8 cellular contexts compared by ENCODE assay signal in genomic region chr1:68497358-68497698, GRCh38. TPM values are rescaled to one million over a fixed set of nuclear protein-coding genes. Genes with fewer than 3 reads are reported as not detected.
A peak's percentile ranks its signal among the peaks of the same experiment; 100 is the strongest.
DNase-seq lines count a peak whose midpoint lies in the region; ATAC-seq, FAIRE-seq and TF ChIP-seq lines count a peak whose summit lies in the region.

No MANE protein-coding gene starts in this region.

- no peak overlapping the region for H3K27ac ChIP-seq in HepG2 (ENCODE audit: extremely low read length, insufficient read depth, low read length)
- H3K27ac ChIP-seq in upper lobe of right lung, result no peak overlapping the region

- ATAC-seq in GM18867 (IDR thresholded peaks at IDR 0.05; ENCODE audit: unreplicated experiment) (peak; percentile 2), HG02885 (IDR thresholded peaks at IDR 0.05; ENCODE audit: poor library complexity, unreplicated experiment) (peak; percentile 21), HepG2 (peak; percentile 26), upper lobe of right lung (no peak)
- no peak for ATAC-seq in activated CD8-positive, alpha-beta T cell treated with anti-CD3 and anti-CD28 coated beads, Interleukin-2, amount 10 ng/mL, durations not matched to agents 7 days and 5 days

- TF ChIP-seq RAD21 in HepG2 (CRISPR knock-in tag; IDR thresholded peaks at IDR 0.05), result no peak

- H3K9me3 ChIP-seq in HepG2 (ENCODE audit: low read length), result no peaks in the 10 kb centered on the region
- H3K9me3 ChIP-seq in upper lobe of right lung, result no peaks in the 10 kb centered on the region

- TF ChIP-seq POLR2A in HepG2 (IDR thresholded peaks at IDR 0.05; ENCODE audit: insufficient read depth in 1 of 2, low read depth in 2 of 2, low read length in 2 of 2), result no peak

- intact Hi-C loops in HepG2 (cut with micrococcal nuclease; ENCODE audit: unreplicated experiment), result no loop called here
- intact Hi-C loops in upper lobe of right lung (cut with DNase I), result no loop called here

- H3K9me3 Mint-ChIP-seq in activated CD8-positive, alpha-beta T cell treated with anti-CD3 and anti-CD28 coated beads, Interleukin-2, amount 10 ng/mL, durations not matched to agents 7 days and 5 days (ENCODE audit: insufficient read depth), result no peaks in the 10 kb centered on the region

- 0% methylated on average over 3 of the region's 3 CpGs for WGBS in HepG2 (ENCODE audit: low lambda C conversion rate)

- POLR2A ChIA-PET in activated CD8-positive, alpha-beta T cell treated with anti-CD3 and anti-CD28 coated beads, Interleukin-2, amount 10 ng/mL, durations not matched to agents 7 days and 5 days (lab: Charles Lee), result interaction anchor here (0.5 kb wide), 1 partner anchor 1462 kb away, joined by 3 read pairs; no protein-coding TSS in a partner anchor
- POLR2A ChIA-PET in HepG2 (lab: Yijun Ruan, JAX), result no interaction called here

- CTCF ChIA-PET in activated CD8-positive, alpha-beta T cell treated with anti-CD3 and anti-CD28 coated beads, Interleukin-2, amount 10 ng/mL, durations not matched to agents 7 days and 5 days (lab: Charles Lee), result interaction anchor here (1.4 kb wide), 1 partner anchor 55 kb away, joined by 3 read pairs; no protein-coding TSS in a partner anchor
- CTCF ChIA-PET in HepG2 (lab: Yijun Ruan, JAX; ENCODE audit: low intra/inter-chr PET ratio, low total read pairs), result no interaction called here

- H2AFZ ChIP-seq in HepG2 (ENCODE audit: low read length), result peak overlapping the region; percentile 91

- H3K4me1 Mint-ChIP-seq in activated CD8-positive, alpha-beta T cell treated with anti-CD3 and anti-CD28 coated beads, Interleukin-2, amount 10 ng/mL, durations not matched to agents 7 days and 5 days (ENCODE audit: low read depth), result peaks cover 30% of the 10 kb centered on the region

- no peak for TF ChIP-seq EP300 in HepG2 (IDR thresholded peaks at IDR 0.05; ENCODE audit: low read depth in 2 of 2, low read length in 2 of 2)
- no peak for TF ChIP-seq EP300 in HepG2 (CRISPR knock-in tag; IDR thresholded peaks at IDR 0.05; ENCODE audit: borderline replicate concordance)

- peak overlapping the region; percentile 83; the same call in 1 of the 2 replicates for H3K9ac ChIP-seq in HepG2 (ENCODE audit: insufficient read depth, low read depth, low read length)

- no peaks in the 10 kb centered on the region for H4K20me1 ChIP-seq in HepG2 (ENCODE audit: insufficient read depth, low read length)

- H3K4me3 ChIP-seq in HepG2 (replicated peaks in 1 of 3; ENCODE audit: insufficient read depth in 1 of 3, low read depth in 2 of 3, low read length in 3 of 3) (peak overlapping the region; percentile 73 to 98 (median 90)), upper lobe of right lung (peak overlapping the region; percentile 74)

- no peak for FAIRE-seq in HepG2 (lab: Jason Lieb, UNC)

- peaks cover 37% of the 10 kb centered on the region for H3K27me3 Mint-ChIP-seq in activated CD8-positive, alpha-beta T cell treated with anti-CD3 and anti-CD28 coated beads, Interleukin-2, amount 10 ng/mL, durations not matched to agents 7 days and 5 days (ENCODE audit: low read depth)

- peak overlapping the region; percentile 96 for H3K4me3 Mint-ChIP-seq in activated CD8-positive, alpha-beta T cell treated with anti-CD3 and anti-CD28 coated beads, Interleukin-2, amount 10 ng/mL, durations not matched to agents 7 days and 5 days

- TF ChIP-seq CTCF in HepG2 (CRISPR knock-in tag; IDR thresholded peaks at IDR 0.05) (no peak), upper lobe of right lung (IDR thresholded peaks at IDR 0.05) (no peak)

- H3K79me2 ChIP-seq in HepG2 (ENCODE audit: insufficient read depth, low read length), result peaks cover 13% of the 10 kb centered on the region

- peaks cover 21% of the 10 kb centered on the region for H3K4me1 ChIP-seq in HepG2 (ENCODE audit: insufficient read depth, low read length)
- H3K4me1 ChIP-seq in upper lobe of right lung, result peaks cover 13% of the 10 kb centered on the region

- BruUV-seq in HepG2 (replicated peaks; lab: Mats Ljungman, UMichigan), result no TSS peak

- H3K27me3 ChIP-seq in HepG2 (ENCODE audit: control insufficient read depth in 1 of 2, insufficient read depth in 2 of 2, low read length in 2 of 2), result no peaks in the 10 kb centered on the region; a peak in 1 of 5 replicates
- H3K27me3 ChIP-seq in upper lobe of right lung, result no peaks in the 10 kb centered on the region

- peak overlapping the region; percentile 89 for H3K4me2 ChIP-seq in HepG2 (ENCODE audit: low read depth, low read length)

- no peak for DNase-seq in activated CD8-positive, alpha-beta T cell treated with anti-CD3 and anti-CD28 coated beads, Interleukin-2, amount 10 ng/mL, durations not matched to agents 7 days and 5 days
- DNase-seq in HepG2 (ENCODE audit: low spot score) (no peak), upper lobe of right lung (no peak), hepatic stellate cell (ENCODE audit: low spot score) (no peak)
- no peak for DNase-seq in stimulated activated CD4-positive, alpha-beta T cell treated with anti-CD3 and anti-CD28 coated beads, Interleukin-2, amount 100 ng/mL, for 48 hours
- DNase-seq in activated CD4-positive, alpha-beta T cell treated with anti-CD3 and anti-CD28 coated beads, Interleukin-2, amount 50 U/mL, for 48 hours, result no peak

- peak overlapping the region; percentile 92 for H3K27ac Mint-ChIP-seq in activated CD8-positive, alpha-beta T cell treated with anti-CD3 and anti-CD28 coated beads, Interleukin-2, amount 10 ng/mL, durations not matched to agents 7 days and 5 days

- H3K36me3 Mint-ChIP-seq in activated CD8-positive, alpha-beta T cell treated with anti-CD3 and anti-CD28 coated beads, Interleukin-2, amount 10 ng/mL, durations not matched to agents 7 days and 5 days (ENCODE audit: low read depth), result peaks cover 23% of the 10 kb centered on the region

- in situ Hi-C loops in HepG2 (cut with HindIII; ENCODE audit: extremely low pct_ligation_motif_present, low pct_unique_long_range_greater_than_20kb), result no loop called here

- H3K36me3 ChIP-seq in HepG2 (replicated peaks in 1 of 2; ENCODE audit: control insufficient read depth in 1 of 2, insufficient read depth in 2 of 2, low read length in 2 of 2), result no peaks in the 10 kb centered on the region
- no peaks in the 10 kb centered on the region for H3K36me3 ChIP-seq in upper lobe of right lung

TF ChIP-seq in HepG2, 621 proteins besides CTCF, POLR2A, EP300 and RAD21 (continues in another document):
- TF ChIP-seq RBFOX2 (IDR thresholded peaks at IDR 0.05; ENCODE audit: low read depth, low read length) (no peak), IKZF1 (IDR thresholded peaks at IDR 0.05) (no peak), ZNF788 (CRISPR knock-in tag; IDR thresholded peaks at IDR 0.05; ENCODE audit: borderline replicate concordance) (no peak)

RNA-seq across cellular contexts. Expression of gene DEPDC1, which starts 0.4 kb away (rescaled TPM):
- total RNA-seq in activated CD8-positive, alpha-beta T cell treated with anti-CD3 and anti-CD28 coated beads, Interleukin-2, amount 10 ng/mL, durations not matched to agents 7 days and 5 days, result 10 to 100 TPM; 25.3 to 28.7 TPM
- total RNA-seq in HepG2 (2016; rRNA removed; fragmentation: Illumina TruSeq; extraction: Trizol) (20.2 and 28.0 TPM in 2 replicates), upper lobe of right lung (0.17 TPM)
- total RNA-seq in HepG2 (2016; cell fraction: cytosol; rRNA removed; fragmentation: Illumina TruSeq; extraction: Trizol; ENCODE audit: low read depth), result 3.0 and 4.2 TPM in 2 replicates
- 17.6 and 29.6 TPM in 2 replicates for total RNA-seq in HepG2 (2016; cell fraction: insoluble cytoplasmic fraction; rRNA removed; fragmentation: Illumina TruSeq; extraction: Trizol)
- 11.6 and 13.8 TPM in 2 replicates for total RNA-seq in HepG2 (2016; cell fraction: membrane; rRNA removed; fragmentation: Illumina TruSeq; extraction: Trizol)
- total RNA-seq in HepG2 (2016; cell fraction: nucleus; rRNA removed; fragmentation: Illumina TruSeq; extraction: Trizol), result 15.2 and 17.5 TPM in 2 replicates
- polyA plus RNA-seq in HepG2 (2011; rRNA removed), result 3.0 and 7.0 TPM in 2 replicates
- polyA plus RNA-seq in HepG2 (2011; cell fraction: cytosol; rRNA removed), result 1.8 and 1.9 TPM in 2 replicates
- polyA plus RNA-seq in HepG2 (2011; cell fraction: nucleus; rRNA removed), result 3.5 and 4.3 TPM in 2 replicates
- 3.5 and 8.4 TPM in 2 replicates for polyA plus RNA-seq in HepG2 (2012)
- polyA plus RNA-seq in HepG2 (2016; cell fraction: cytosol; fragmentation: Illumina TruSeq; extraction: Trizol; ENCODE audit: low read depth), result 2.3 and 2.5 TPM in 2 replicates
- 19.7 and 24.5 TPM in 2 replicates for polyA plus RNA-seq in HepG2 (2016; cell fraction: insoluble cytoplasmic fraction; fragmentation: Illumina TruSeq; extraction: Trizol; ENCODE audit: low read depth)
- 5.8 and 6.9 TPM in 2 replicates for polyA plus RNA-seq in HepG2 (2016; cell fraction: membrane; fragmentation: Illumina TruSeq; extraction: Trizol; ENCODE audit: low read depth)
- 23.1 and 23.2 TPM in 2 replicates for polyA plus RNA-seq in HepG2 (2016; cell fraction: nucleus; fragmentation: Illumina TruSeq; extraction: Trizol; ENCODE audit: insufficient read depth, low read depth)
- 2.0 and 11.2 TPM in 2 replicates for polyA minus RNA-seq in HepG2 (2011; rRNA and poly(A)+ RNA removed; ENCODE audit: low replicate concordance)
- polyA minus RNA-seq in HepG2 (2011; cell fraction: cytosol; rRNA and poly(A)+ RNA removed), result 5.6 and 6.5 TPM in 2 replicates
- 10.9 and 13.5 TPM in 2 replicates for polyA minus RNA-seq in HepG2 (2011; cell fraction: nucleus; rRNA and poly(A)+ RNA removed)

RNA-seq across cellular contexts. Expression of gene RPE65, which starts 47.6 kb away (rescaled TPM):
- not detected for total RNA-seq in activated CD8-positive, alpha-beta T cell treated with anti-CD3 and anti-CD28 coated beads, Interleukin-2, amount 10 ng/mL, durations not matched to agents 7 days and 5 days
- total RNA-seq in HepG2 (2016; rRNA removed; fragmentation: Illumina TruSeq; extraction: Trizol) (not detected in 2 replicates), upper lobe of right lung (not detected)
- not detected in 2 replicates for total RNA-seq in HepG2 (2016; cell fraction: cytosol; rRNA removed; fragmentation: Illumina TruSeq; extraction: Trizol; ENCODE audit: low read depth)
- total RNA-seq in HepG2 (2016; cell fraction: insoluble cytoplasmic fraction; rRNA removed; fragmentation: Illumina TruSeq; extraction: Trizol), result not detected in 2 replicates
- not detected in 2 replicates for total RNA-seq in HepG2 (2016; cell fraction: membrane; rRNA removed; fragmentation: Illumina TruSeq; extraction: Trizol)
- not detected in 2 replicates for total RNA-seq in HepG2 (2016; cell fraction: nucleus; rRNA removed; fragmentation: Illumina TruSeq; extraction: Trizol)
- polyA plus RNA-seq in HepG2 (2011; rRNA removed), result not detected in 2 replicates
- not detected in 2 replicates for polyA plus RNA-seq in HepG2 (2011; cell fraction: cytosol; rRNA removed)
- not detected in 2 replicates for polyA plus RNA-seq in HepG2 (2011; cell fraction: nucleus; rRNA removed)
- not detected in 2 replicates for polyA plus RNA-seq in HepG2 (2012)
- not detected in 2 replicates for polyA plus RNA-seq in HepG2 (2016; cell fraction: cytosol; fragmentation: Illumina TruSeq; extraction: Trizol; ENCODE audit: low read depth)
- polyA plus RNA-seq in HepG2 (2016; cell fraction: insoluble cytoplasmic fraction; fragmentation: Illumina TruSeq; extraction: Trizol; ENCODE audit: low read depth), result not detected in 2 replicates
- not detected in 2 replicates for polyA plus RNA-seq in HepG2 (2016; cell fraction: membrane; fragmentation: Illumina TruSeq; extraction: Trizol; ENCODE audit: low read depth)
- polyA plus RNA-seq in HepG2 (2016; cell fraction: nucleus; fragmentation: Illumina TruSeq; extraction: Trizol; ENCODE audit: insufficient read depth, low read depth), result not detected in 2 replicates
- polyA minus RNA-seq in HepG2 (2011; rRNA and poly(A)+ RNA removed; ENCODE audit: low replicate concordance), result not detected in 2 replicates
- polyA minus RNA-seq in HepG2 (2011; cell fraction: cytosol; rRNA and poly(A)+ RNA removed), result not detected in 2 replicates
- polyA minus RNA-seq in HepG2 (2011; cell fraction: nucleus; rRNA and poly(A)+ RNA removed), result not detected in 2 replicates

Comparison
In these comparisons a context has a peak if more than half of its experiments do, and no peak if none do; other contexts are left out.
1. ATAC-seq: peak in GM18867 (single experiment), HG02885 (single experiment) and HepG2 (single experiment); none in activated CD8-positive, alpha-beta T cell treated with anti-CD3 and anti-CD28 coated beads, Interleukin-2, amount 10 ng/mL, durations not matched to agents 7 days and 5 days (single experiment) and upper lobe of right lung (single experiment).